In genomic region chr3:127428344-127429001, GRCh38 we compare ENCODE assay signal across 17 cellular contexts.
A peak's percentile ranks its signal among the peaks of the same experiment; 100 is the strongest.
DNase-seq lines count a peak whose midpoint lies in the region; ATAC-seq and TF ChIP-seq lines count a peak whose summit lies in the region.
"Had no signal": no experiment of that assay in that cellular context is flagged by ENCODE, and none has a peak within 500 bp of the region (broad histone marks: within the 10 kb centered on the region; RNA-seq: fewer than 3 reads in every experiment).

No MANE protein-coding gene starts in this region.

- no peak overlapping the region for H3K27ac ChIP-seq in sigmoid colon
- H3K27ac ChIP-seq in effector memory CD4-positive, alpha-beta T cell (ENCODE audit: insufficient read depth, low read length, poor library complexity, severe bottlenecking) = no peak overlapping the region
- H3K27ac ChIP-seq: ascending aorta, pancreas had no signal

- no peaks in the 10 kb centered on the region for H3K9me3 ChIP-seq in sigmoid colon
- no peaks in the 10 kb centered on the region for H3K9me3 ChIP-seq in effector memory CD4-positive, alpha-beta T cell (ENCODE audit: control insufficient read depth, low read length)
- H3K9me3 ChIP-seq: ascending aorta, pancreas had no signal

- ATAC-seq in activated CD8-positive, alpha-beta memory T cell treated with anti-CD3 and anti-CD28 coated beads, Interleukin-2, amount 10 ng/mL, durations not matched to agents 7 days and 5 days = no peak
- ATAC-seq: pancreas; stimulated activated naive CD8-positive, alpha-beta T cell treated with anti-CD3 and anti-CD28 coated beads, Interleukin-15, amount 100 ng/mL, for 72 hours had no signal

- peaks cover 46% of the 10 kb centered on the region for H3K27me3 Mint-ChIP-seq in activated CD8-positive, alpha-beta memory T cell treated with anti-CD3 and anti-CD28 coated beads, Interleukin-2, amount 10 ng/mL, durations not matched to agents 7 days and 5 days

- peaks cover 0 to 61% (median 13%) of the 10 kb centered on the region in 3 donors for H3K27me3 ChIP-seq in sigmoid colon
- H3K27me3 ChIP-seq in effector memory CD4-positive, alpha-beta T cell (replicated peaks; ENCODE audit: control insufficient read depth, insufficient read depth, low read length, poor library complexity, severe bottlenecking) = no peaks in the 10 kb centered on the region
- H3K27me3 ChIP-seq: ascending aorta had no signal

- CTCF ChIA-PET in activated CD8-positive, alpha-beta memory T cell treated with anti-CD3 and anti-CD28 coated beads, Interleukin-2, amount 10 ng/mL, durations not matched to agents 7 days and 5 days (lab: Charles Lee) = no interaction called here

- intact Hi-C loops in sigmoid colon (cut with DNase I) = no loop called here

- 80 to 87% methylated on average over 2 of the region's 2 CpGs for WGBS in sigmoid colon, 2 donors

- no peaks in the 10 kb centered on the region for H3K36me3 ChIP-seq in sigmoid colon
- no peaks in the 10 kb centered on the region for H3K36me3 ChIP-seq in effector memory CD4-positive, alpha-beta T cell (ENCODE audit: control insufficient read depth, insufficient read depth, low read length)
- H3K36me3 ChIP-seq: ascending aorta, pancreas had no signal

- H3K4me3 ChIP-seq in epithelial cell of proximal tubule (ENCODE audit: low read depth, low read length) (no peak overlapping the region), sigmoid colon (no peak overlapping the region)
- H3K4me3 ChIP-seq in effector memory CD4-positive, alpha-beta T cell (ENCODE audit: insufficient read depth, low read depth, low read length, poor library complexity, severe bottlenecking) = no peak overlapping the region
- H3K4me3 ChIP-seq: ascending aorta, pancreas, smooth muscle cell had no signal

- TF ChIP-seq CTCF in epithelial cell of proximal tubule (conservative IDR thresholded peaks at IDR 0.05; ENCODE audit: low read depth, low read length) (peak; percentile 22), sigmoid colon (IDR thresholded peaks at IDR 0.05) (no peak)

- H3K4me3 Mint-ChIP-seq in activated CD8-positive, alpha-beta memory T cell treated with anti-CD3 and anti-CD28 coated beads, Interleukin-2, amount 10 ng/mL, durations not matched to agents 7 days and 5 days = no peak overlapping the region
- H3K4me3 Mint-ChIP-seq: IgD-negative memory B cell; stimulated activated naive CD8-positive, alpha-beta T cell treated with anti-CD3 and anti-CD28 coated beads, Interleukin-15, amount 100 ng/mL, for 72 hours had no signal

- TF ChIP-seq EP300 in sigmoid colon (IDR thresholded peaks at IDR 0.05) = no peak

- H3K27ac Mint-ChIP-seq in activated CD8-positive, alpha-beta memory T cell treated with anti-CD3 and anti-CD28 coated beads, Interleukin-2, amount 10 ng/mL, durations not matched to agents 7 days and 5 days = no peak overlapping the region
- H3K27ac Mint-ChIP-seq: IgD-negative memory B cell; stimulated activated naive CD8-positive, alpha-beta T cell treated with anti-CD3 and anti-CD28 coated beads, Interleukin-15, amount 100 ng/mL, for 72 hours had no signal

- no peaks in the 10 kb centered on the region for H3K4me1 Mint-ChIP-seq in activated CD8-positive, alpha-beta memory T cell treated with anti-CD3 and anti-CD28 coated beads, Interleukin-2, amount 10 ng/mL, durations not matched to agents 7 days and 5 days
- H3K4me1 Mint-ChIP-seq: IgD-negative memory B cell; stimulated activated naive CD8-positive, alpha-beta T cell treated with anti-CD3 and anti-CD28 coated beads, Interleukin-15, amount 100 ng/mL, for 72 hours had no signal

- no peaks in the 10 kb centered on the region for H3K9me3 Mint-ChIP-seq in activated CD8-positive, alpha-beta memory T cell treated with anti-CD3 and anti-CD28 coated beads, Interleukin-2, amount 10 ng/mL, durations not matched to agents 7 days and 5 days (ENCODE audit: low read depth)
- H3K9me3 Mint-ChIP-seq: IgD-negative memory B cell; stimulated activated naive CD8-positive, alpha-beta T cell treated with anti-CD3 and anti-CD28 coated beads, Interleukin-15, amount 100 ng/mL, for 72 hours had no signal

- H3K4me1 ChIP-seq in sigmoid colon = no peaks in the 10 kb centered on the region
- no peaks in the 10 kb centered on the region for H3K4me1 ChIP-seq in effector memory CD4-positive, alpha-beta T cell (ENCODE audit: control insufficient read depth, insufficient read depth, low read length, poor library complexity, severe bottlenecking)
- H3K4me1 ChIP-seq: ascending aorta, pancreas had no signal

- H3K36me3 Mint-ChIP-seq in activated CD8-positive, alpha-beta memory T cell treated with anti-CD3 and anti-CD28 coated beads, Interleukin-2, amount 10 ng/mL, durations not matched to agents 7 days and 5 days = no peaks in the 10 kb centered on the region
- H3K36me3 Mint-ChIP-seq: IgD-negative memory B cell had no signal

- peak; percentile 30 for DNase-seq in activated CD8-positive, alpha-beta memory T cell treated with anti-CD3 and anti-CD28 coated beads, Interleukin-2, amount 50 U/mL, for 48 hours
- DNase-seq in activated CD8-positive, alpha-beta memory T cell treated with anti-CD3 and anti-CD28 coated beads, Interleukin-2, amount 10 ng/mL, durations not matched to agents 7 days and 5 days = no peak
- DNase-seq in NCI-H1694 treated with DMSO at 0.1 percent for 48 hours (lab: John Stamatoyannopoulos, UW) = peak; percentile 72
- no peak for DNase-seq in epithelial cell of proximal tubule (ENCODE audit: low read depth)
- peak; percentile 13 for DNase-seq in sigmoid colon
- no peak for DNase-seq in effector memory CD4-positive, alpha-beta T cell
- no peak for DNase-seq in occipital lobe (lab: John Stamatoyannopoulos, UW)
- no peak for DNase-seq in NK-92 treated with Interleukin-12 subunit alpha and Interleukin-12 subunit beta, amount 100 ng/mL, for 24 hours (lab: John Stamatoyannopoulos, UW)
- DNase-seq: ACHN; activated effector memory CD4-positive, alpha-beta T cell treated with anti-CD3 and anti-CD28 coated beads, Interleukin-2, amount 50 U/mL, for 16 hours; foreskin melanocyte; NCI-H1436; pancreas; stimulated activated naive CD8-positive, alpha-beta T cell treated with anti-CD3 and anti-CD28 coated beads, Interleukin-15, amount 100 ng/mL, for 72 hours had no signal

- no peak for TF ChIP-seq POLR2A in sigmoid colon (IDR thresholded peaks at IDR 0.05)

Comparison
In these comparisons a context has a peak if more than half of its experiments do, and no peak if none do; other contexts are left out.
1. DNase-seq: peak in activated CD8-positive, alpha-beta memory T cell treated with anti-CD3 and anti-CD28 coated beads, Interleukin-2, amount 50 U/mL, for 48 hours (single experiment), NCI-H1694 treated with DMSO at 0.1 percent for 48 hours (single experiment) and sigmoid colon (single experiment); none in activated CD8-positive, alpha-beta memory T cell treated with anti-CD3 and anti-CD28 coated beads, Interleukin-2, amount 10 ng/mL, durations not matched to agents 7 days and 5 days (single experiment), epithelial cell of proximal tubule (single experiment), effector memory CD4-positive, alpha-beta T cell (0 of 3), occipital lobe (single experiment) and NK-92 treated with Interleukin-12 subunit alpha and Interleukin-12 subunit beta, amount 100 ng/mL, for 24 hours (single experiment).